20 cellular contexts compared by ENCODE assay signal in genomic region chr22:43239956-43240355, GRCh38. TPM values are rescaled to one million over a fixed set of nuclear protein-coding genes. Genes with fewer than 3 reads are reported as not detected.
DNase-seq lines count a peak whose midpoint lies in the region; ATAC-seq, FAIRE-seq and TF ChIP-seq lines count a peak whose summit lies in the region.
"Had no signal": no experiment of that assay in that cellular context is flagged by ENCODE, and none has a peak within 500 bp of the region (broad histone marks: within the 10 kb centered on the region; RNA-seq: fewer than 3 reads in every experiment).

No MANE protein-coding gene starts in this region.

- H4K20me1 ChIP-seq in BLaER1, result no peaks in the 10 kb centered on the region
- no peaks in the 10 kb centered on the region for H4K20me1 ChIP-seq in H1 (replicated peaks in 1 of 2; ENCODE audit: control insufficient read depth in 1 of 2, insufficient read depth in 2 of 2, low read length in 2 of 2)

- H3K9ac ChIP-seq in BLaER1, result no peak overlapping the region
- H3K9ac ChIP-seq in H1 (replicated peaks in 1 of 4; ENCODE audit: extremely low read depth in 1 of 4, low read depth in 3 of 4, low read length in 3 of 4), result no peak overlapping the region

- no peak for TF ChIP-seq POLR2A in H1 (IDR thresholded peaks at IDR 0.05; ENCODE audit: control extremely low read depth in 1 of 2, low read depth in 2 of 2, low read length in 2 of 2)

- peaks cover 73% of the 10 kb centered on the region for H3K4me1 ChIP-seq in BLaER1
- no peaks in the 10 kb centered on the region for H3K4me1 ChIP-seq in HEK293 (ENCODE audit: control insufficient read depth, insufficient read depth, low read length)
- peaks cover 0 to 4% (median 0%) of the 10 kb centered on the region in 4 experiments; a peak in 1 of 7 replicates for H3K4me1 ChIP-seq in H1 (replicated peaks in 1 of 4; ENCODE audit: control insufficient read depth in 3 of 4, insufficient read depth in 4 of 4, low read length in 3 of 4)
- H3K4me1 ChIP-seq: A549, Caco-2 had no signal

- no peak overlapping the region; the same call in 1 of the 2 replicates for H4K8ac ChIP-seq in H1 (ENCODE audit: extremely low read depth, insufficient read depth, low read length)

- H3K23me2 ChIP-seq in H1 (ENCODE audit: low read depth, low read length), result no peaks in the 10 kb centered on the region

- no peak for TF ChIP-seq EP300 in H1 (IDR thresholded peaks at IDR 0.05; ENCODE audit: borderline replicate concordance in 1 of 2, low read depth in 2 of 2, low read length in 2 of 2)

- H2AFZ ChIP-seq in H1 (ENCODE audit: low read length), result no peak overlapping the region

- no peak overlapping the region for H2BK5ac ChIP-seq in H1 (ENCODE audit: low read depth, low read length)

- H3K79me2 ChIP-seq in H1 (ENCODE audit: control insufficient read depth in 1 of 2, insufficient read depth in 2 of 2, low read length in 2 of 2), result no peaks in the 10 kb centered on the region

- H3K23ac ChIP-seq in H1 (ENCODE audit: insufficient read length), result no peak overlapping the region

- H3K79me1 ChIP-seq in H1 (ENCODE audit: low read depth, low read length), result no peaks in the 10 kb centered on the region

- DNase-seq in H1 (ENCODE audit: low read depth in 1 of 2, low spot score in 2 of 2), result no peak
- DNase-seq in caudate nucleus (lab: John Stamatoyannopoulos, UW), result no peak
- DNase-seq in stimulated activated naive CD4-positive, alpha-beta T cell treated with Interleukin-2 at 50 U/mL for 16 hours (lab: John Stamatoyannopoulos, UW), result no peak
- DNase-seq: AML-193; Caco-2; Calu3; CD4-positive, alpha-beta T cell; CD8-positive, alpha-beta T cell; DMS79 treated with DMSO at 0.1 percent for 48 hours; GF-D8 had no signal

- POLR2A ChIA-PET in HEK293 (lab: Yijun Ruan, JAX) (interaction anchor here (1.5 kb wide), 1 partner anchor 9 kb away, joined by 3 read pairs; no protein-coding TSS in a partner anchor), H1 (lab: Charles Lee; ENCODE audit: partially characterized antibody) (interaction anchor here (1.3 kb wide), 1 partner anchor 7 kb away, joined by 3 read pairs; no protein-coding TSS in a partner anchor)

- no peak overlapping the region for H2AK5ac ChIP-seq in H1 (ENCODE audit: low read depth, low read length)

- H3K36me3 ChIP-seq in BLaER1 (no peaks in the 10 kb centered on the region), HEK293 (ENCODE audit: control insufficient read depth in 2 of 2, insufficient read depth in 1 of 2, low read length in 2 of 2) (no peaks in the 10 kb centered on the region), H1 (ENCODE audit: control insufficient read depth in 2 of 4, insufficient read depth in 4 of 4, low read length in 3 of 4) (no peaks in the 10 kb centered on the region)

- H2BK120ac ChIP-seq in H1 (replicated peaks; ENCODE audit: low read depth, low read length), result no peak overlapping the region

- no peak for TF ChIP-seq RAD21 in H1 (IDR thresholded peaks at IDR 0.05 in 1 of 2, conservative IDR thresholded peaks at IDR 0.05 in 1 of 2; ENCODE audit: low read depth in 2 of 2, low read length in 2 of 2)

- H3K56ac ChIP-seq in H1 (replicated peaks; ENCODE audit: insufficient read length, low read depth, low read length), result no peak overlapping the region

- CTCF ChIA-PET in HEK293 (lab: Yijun Ruan, JAX), result interaction anchor here (0.7 to 1.4 kb wide), 4 partner anchors 8 to 106 kb away, joined by 3 to 6 read pairs (median 4); no protein-coding TSS in a partner anchor
- CTCF ChIA-PET in H1 (lab: Charles Lee; ENCODE audit: partially characterized antibody), result interaction anchor here (0.6 to 26.8 kb wide), 5 partner anchors 8 to 1224 kb away, joined by 3 to 388 read pairs (median 16); no protein-coding TSS in a partner anchor

- H3K4me3 ChIP-seq in BLaER1 (no peak overlapping the region), HEK293 (ENCODE audit: low read depth, low read length) (no peak overlapping the region), H1 (ENCODE audit: extremely low read depth in 1 of 4, insufficient read depth in 2 of 4, low read depth in 3 of 4, low read length in 4 of 4) (no peak overlapping the region)
- H3K4me3 ChIP-seq: A549 had no signal

- 73% methylated on average over 9 of the region's 9 CpGs; no CpG with 5 or more reads in 1 of the 2 experiments for WGBS in H1 (ENCODE audit: extremely low coverage in 1 of 2, insufficient coverage in 1 of 2, insufficient read length in 1 of 2, insufficient replicate concordance in 2 of 2, low coverage in 1 of 2, low lambda C conversion rate in 2 of 2, missing lambda C conversion rate in 1 of 2), 2 experiments

- H3K27ac ChIP-seq in BLaER1 (no peak overlapping the region), HEK293 (ENCODE audit: extremely low read depth, low read depth, low read length) (no peak overlapping the region), H1 (ENCODE audit: low read depth, low read length) (no peak overlapping the region), caudate nucleus (ENCODE audit: low read depth, low read length) (no peak overlapping the region)
- H3K27ac ChIP-seq: 22Rv1, A549, C4-2B had no signal

- no peak overlapping the region for H4K5ac ChIP-seq in H1 (ENCODE audit: insufficient read length, low read depth, low read length)

- H3K18ac ChIP-seq in H1 (ENCODE audit: extremely low read depth, low read length), result no peak overlapping the region

- peak overlapping the region; percentile 78 for H3K4ac ChIP-seq in H1 (replicated peaks; ENCODE audit: insufficient read length, low read depth, low read length)

- no peak for ATAC-seq in GM21529 (IDR thresholded peaks at IDR 0.05; ENCODE audit: unreplicated experiment)
- ATAC-seq: A549; CD8-positive, alpha-beta T cell had no signal

- no peak overlapping the region for H4K91ac ChIP-seq in H1 (replicated peaks; ENCODE audit: insufficient read length, low read length)

- H2BK15ac ChIP-seq in H1 (ENCODE audit: low read length), result no peak overlapping the region

- no peak for FAIRE-seq in H1 (lab: Jason Lieb, UNC)
- FAIRE-seq: A549, D721Med, G401.6, GM12891, GM19239 had no signal

- H2BK20ac ChIP-seq in H1 (ENCODE audit: low read length), result no peak overlapping the region

- H3K14ac ChIP-seq in H1 (ENCODE audit: insufficient read length), result no peak overlapping the region

- H3K9me3 ChIP-seq in BLaER1 (no peaks in the 10 kb centered on the region), HEK293 (ENCODE audit: control insufficient read depth, insufficient read depth, low read depth, low read length) (no peaks in the 10 kb centered on the region), H1 (ENCODE audit: insufficient read depth in 2 of 2, low read depth in 1 of 2, low read length in 1 of 2) (no peaks in the 10 kb centered on the region)
- H3K9me3 ChIP-seq: A549, Caco-2 had no signal

- TF ChIP-seq CTCF in HEK293 (tag by site-specific recombination; IDR thresholded peaks at IDR 0.05) (no peak), H1 (IDR thresholded peaks at IDR 0.05; ENCODE audit: control extremely low read depth in 1 of 3, insufficient read depth in 1 of 3, low read depth in 1 of 3, low read length in 3 of 3) (no peak)

- H3K27me3 ChIP-seq in BLaER1 (no peaks in the 10 kb centered on the region), H1 (replicated peaks in 1 of 4; ENCODE audit: control insufficient read depth in 3 of 4, extremely low read depth in 1 of 4, insufficient read depth in 3 of 4, low read length in 3 of 4) (no peaks in the 10 kb centered on the region)

- H2BK12ac ChIP-seq in H1 (ENCODE audit: low read depth, low read length), result no peak overlapping the region

- peak overlapping the region; percentile 48 for H3K4me2 ChIP-seq in BLaER1
- no peak overlapping the region for H3K4me2 ChIP-seq in H1 (ENCODE audit: insufficient read depth in 1 of 2, low read depth in 2 of 2, low read length in 2 of 2)
- H3K4me2 ChIP-seq: A549 had no signal

TF ChIP-seq in HEK293, 187 proteins besides CTCF, POLR2A, EP300 and RAD21:
- TF ChIP-seq ZFHX2 (tag by site-specific recombination; conservative IDR thresholded peaks at IDR 0.05), result peak; percentile 70
- TF ChIP-seq EGR2 (tag by site-specific recombination; IDR thresholded peaks at IDR 0.05; ENCODE audit: low read depth), result peak; percentile 71; the same call in 1 of the 2 replicates
- TF ChIP-seq ZNF561 (tag by site-specific recombination; IDR thresholded peaks at IDR 0.05; ENCODE audit: borderline replicate concordance), result no peak

TF ChIP-seq in H1, 55 proteins besides CTCF, POLR2A, EP300 and RAD21 (continues in another document):
- TF ChIP-seq RXRA (IDR thresholded peaks at IDR 0.05; ENCODE audit: insufficient read depth, low read depth, low read length) (no peak), CREB1 (IDR thresholded peaks at IDR 0.05) (no peak), SP1 (IDR thresholded peaks at IDR 0.05; ENCODE audit: low read depth, low read length) (no peak), HDAC2 (IDR thresholded peaks at IDR 0.05; ENCODE audit: borderline replicate concordance in 1 of 2, low read depth in 2 of 2, low read length in 2 of 2) (no peak), RFX5 (IDR thresholded peaks at IDR 0.05; ENCODE audit: borderline replicate concordance, low read depth, low read length) (no peak)

RNA-seq across cellular contexts. Expression of gene TTLL12, which starts 53.0 kb away (rescaled TPM):
- total RNA-seq in H1 (2021; fragmentation: NEBNext Ultra II Directional; extraction: Animal tissue kit (Norgen Biotek cat#: 25700)), result 124 and 125 TPM in 2 replicates
- 101 and 152 TPM in 2 replicates for polyA plus RNA-seq in H1 (2011; rRNA removed)
- polyA plus RNA-seq in H1 (2011; cell fraction: cytosol; rRNA removed), result 63.8 TPM
- 119 TPM for polyA plus RNA-seq in H1 (2011; cell fraction: nucleus; rRNA removed)
- 78.9 to 105 TPM (median 98.6 TPM) in 4 replicates for polyA plus RNA-seq in H1 (2012, experiment 1 of 2)
- 117 TPM for polyA plus RNA-seq in H1 (2012, experiment 2 of 2)
- 71.1 TPM for polyA plus RNA-seq in H1 (2013, experiment 1 of 2)
- 74.2 TPM for polyA plus RNA-seq in H1 (2013, experiment 2 of 2)
- polyA minus RNA-seq in H1 (2011; rRNA and poly(A)+ RNA removed), result 50.6 and 56.1 TPM in 2 replicates
- polyA minus RNA-seq in H1 (2011; cell fraction: cytosol; rRNA and poly(A)+ RNA removed), result 63.1 TPM
- polyA minus RNA-seq in H1 (2011; cell fraction: nucleus; rRNA and poly(A)+ RNA removed), result 34.2 TPM
